In genomic region chr1:202547215-202547614, GRCh38 we compare ENCODE assay signal across 15 cellular contexts.
DNase-seq lines count a peak whose midpoint lies in the region; ATAC-seq, FAIRE-seq and TF ChIP-seq lines count a peak whose summit lies in the region.
"Had no signal": no experiment of that assay in that cellular context is flagged by ENCODE, and none has a peak within 500 bp of the region (broad histone marks: within the 10 kb centered on the region; RNA-seq: fewer than 3 reads in every experiment).

No MANE protein-coding gene starts in this region.

- no TSS peak for BruUV-seq in K562 (replicated peaks; lab: Mats Ljungman, UMichigan)

- H2AK5ac ChIP-seq in neuronal stem cell (ENCODE audit: low read depth, low read length): no peak overlapping the region

- H2BK15ac ChIP-seq in neuronal stem cell (ENCODE audit: low read length): no peak overlapping the region

- DNase-seq in K562 (ENCODE audit: extremely low read depth in 1 of 4, low spot score in 3 of 4): no peak
- DNase-seq in small intestine: peak; percentile 37
- no peak for DNase-seq in neuronal stem cell (ENCODE audit: low spot score)
- no peak for DNase-seq in CD4-positive, alpha-beta memory T cell
- DNase-seq in A172 (ENCODE audit: low spot score): no peak
- DNase-seq: activated CD4-positive, alpha-beta T cell treated with anti-CD3 and anti-CD28 coated beads, Interleukin-2, amount 50 U/mL, for 48 hours; activated naive CD8-positive, alpha-beta T cell treated with anti-CD3 and anti-CD28 coated beads, Interleukin-2, amount 50 U/mL, for 24 hours; activated T-cell treated with anti-CD3 and anti-CD28 coated beads, Interleukin-2, amount 50 U/mL, for 48 hours; effector CD4-positive, alpha-beta T cell; left lung; naive B cell; NCI-H1417 treated with DMSO at 0.1 percent for 48 hours; T-cell had no signal

- no peaks in the 10 kb centered on the region for H3K27me3 Mint-ChIP-seq in CD4-positive, alpha-beta memory T cell
- H3K27me3 Mint-ChIP-seq: activated naive CD8-positive, alpha-beta T cell treated with anti-CD3 and anti-CD28 coated beads, Interleukin-2, amount 50 U/mL, for 24 hours; naive B cell; T-cell had no signal

- H4K91ac ChIP-seq in neuronal stem cell (ENCODE audit: low read depth, low read length, poor library complexity): no peak overlapping the region

- H3K79me2 ChIP-seq in K562 (ENCODE audit: control insufficient read depth, insufficient read depth, low read length): no peaks in the 10 kb centered on the region

- no peak overlapping the region for H2BK12ac ChIP-seq in neuronal stem cell (ENCODE audit: low read length)

- no peak overlapping the region for H3K14ac ChIP-seq in neuronal stem cell (ENCODE audit: low read length)

- POLR2A ChIA-PET in K562 (lab: Yijun Ruan, JAX): interaction anchor here (0.6 to 1.0 kb wide), 2 partner anchors 13 to 733 kb away, joined by 4 to 6 read pairs; no protein-coding TSS in a partner anchor
- POLR2A ChIA-PET in CD4-positive, alpha-beta memory T cell (lab: Charles Lee; ENCODE audit: partially characterized antibody): no interaction called here

- peaks cover 0 to 7% (median 3%) of the 10 kb centered on the region in 4 donors for H3K4me1 Mint-ChIP-seq in CD4-positive, alpha-beta memory T cell

- CTCF ChIA-PET in K562 (lab: Yijun Ruan, JAX; ENCODE audit: low intra/inter-chr PET ratio): no interaction called here
- CTCF ChIA-PET in CD4-positive, alpha-beta memory T cell (lab: Charles Lee; ENCODE audit: partially characterized antibody): no interaction called here

- no peak overlapping the region for H3K27ac Mint-ChIP-seq in CD4-positive, alpha-beta memory T cell
- H3K27ac Mint-ChIP-seq: activated naive CD8-positive, alpha-beta T cell treated with anti-CD3 and anti-CD28 coated beads, Interleukin-2, amount 50 U/mL, for 24 hours; T-cell had no signal

- H3K4ac ChIP-seq in neuronal stem cell (ENCODE audit: low read length): no peak overlapping the region

- in situ Hi-C loops in K562 (cut with MboI): no loop called here

- no peaks in the 10 kb centered on the region for H4K20me1 ChIP-seq in K562 (replicated peaks; ENCODE audit: control insufficient read depth, insufficient read depth, low read length)

- no peak for TF ChIP-seq EP300 in K562 (IDR thresholded peaks at IDR 0.05; ENCODE audit: low read length)

- no peak overlapping the region for H3K4me3 Mint-ChIP-seq in CD4-positive, alpha-beta memory T cell
- H3K4me3 Mint-ChIP-seq: naive B cell, T-cell had no signal

- no peak overlapping the region for H3K18ac ChIP-seq in neuronal stem cell (ENCODE audit: low read length)

- H2BK120ac ChIP-seq in neuronal stem cell (ENCODE audit: low read depth, low read length): no peak overlapping the region

- no peak overlapping the region for H3K4me2 ChIP-seq in K562 (ENCODE audit: insufficient read depth, low read length)
- H3K4me2 ChIP-seq in neuronal stem cell (ENCODE audit: insufficient read depth, low read length, poor library complexity, severe bottlenecking): no peak overlapping the region

- H3K9ac ChIP-seq in K562 (ENCODE audit: insufficient read depth in 1 of 2, low read depth in 2 of 2, low read length in 2 of 2): no peak overlapping the region
- H3K9ac ChIP-seq in neuronal stem cell (ENCODE audit: low read depth, low read length, poor library complexity): no peak overlapping the region

- ATAC-seq in GM18907 (IDR thresholded peaks at IDR 0.05; ENCODE audit: unreplicated experiment) (peak; percentile 54), HG02840 (IDR thresholded peaks at IDR 0.05; ENCODE audit: low FRiP score, unreplicated experiment) (peak; percentile 39), K562 (no peak)
- ATAC-seq: activated naive CD8-positive, alpha-beta T cell treated with anti-CD3 and anti-CD28 coated beads, Interleukin-2, amount 50 U/mL, for 24 hours; T-cell had no signal

- intact Hi-C loops in K562 (cut with micrococcal nuclease): no loop called here
- intact Hi-C loops in CD4-positive, alpha-beta memory T cell (cut with micrococcal nuclease): no loop called here

- H3K36me3 ChIP-seq in K562 (ENCODE audit: control insufficient read depth, insufficient read depth, low read length) (0 out of 3 replicates have a peak, but pooled peaks cover 2% of the 10 kb centered on the region), small intestine (ENCODE audit: control insufficient read depth in 2 of 2, insufficient read depth in 2 of 2, low read length in 2 of 2) (no peaks in the 10 kb centered on the region), neuronal stem cell (replicated peaks in 1 of 2; ENCODE audit: control insufficient read depth in 2 of 2, insufficient read depth in 2 of 2, low read length in 2 of 2) (no peaks in the 10 kb centered on the region)
- no peaks in the 10 kb centered on the region for H3K36me3 ChIP-seq in CD4-positive, alpha-beta memory T cell (ENCODE audit: insufficient read depth, low read length)
- H3K36me3 ChIP-seq: left lung had no signal

- H3K4me1 ChIP-seq in K562 (replicated peaks in 1 of 2; ENCODE audit: control insufficient read depth in 2 of 2, insufficient read depth in 2 of 2, low read length in 2 of 2) (peaks cover 3 to 27% of the 10 kb centered on the region in 2 experiments; a peak in 3 of 5 replicates), small intestine (ENCODE audit: control insufficient read depth in 2 of 2, insufficient read depth in 1 of 2, low read depth in 1 of 2, low read length in 1 of 2) (no peaks in the 10 kb centered on the region), neuronal stem cell (ENCODE audit: control insufficient read depth in 2 of 2, insufficient read depth in 1 of 2, low read depth in 1 of 2, low read length in 2 of 2) (no peaks in the 10 kb centered on the region)
- no peaks in the 10 kb centered on the region for H3K4me1 ChIP-seq in CD4-positive, alpha-beta memory T cell (ENCODE audit: insufficient read depth, low read length)

- H2AFZ ChIP-seq in K562 (ENCODE audit: low read depth, low read length) (no peak overlapping the region), neuronal stem cell (ENCODE audit: low read length) (no peak overlapping the region)

- H3K9me3 Mint-ChIP-seq in CD4-positive, alpha-beta memory T cell: no peaks in the 10 kb centered on the region
- H3K9me3 Mint-ChIP-seq: activated naive CD8-positive, alpha-beta T cell treated with anti-CD3 and anti-CD28 coated beads, Interleukin-2, amount 50 U/mL, for 24 hours; naive B cell; T-cell had no signal

- no peaks in the 10 kb centered on the region for H3K9me1 ChIP-seq in K562 (ENCODE audit: control insufficient read depth, insufficient read depth, low read length)

- no peak for FAIRE-seq in K562 (lab: Jason Lieb, UNC)
- FAIRE-seq in small intestine (lab: Jason Lieb, UNC): peak; percentile 57

- no peak for TF ChIP-seq POLR2A in K562 (conservative IDR thresholded peaks at IDR 0.05)

- H3K9me3 ChIP-seq in K562 (replicated peaks; ENCODE audit: control insufficient read depth, insufficient read depth, low read depth, low read length): no peaks in the 10 kb centered on the region
- H3K9me3 ChIP-seq in small intestine (ENCODE audit: control insufficient read depth, low read depth): no peaks in the 10 kb centered on the region
- no peaks in the 10 kb centered on the region for H3K9me3 ChIP-seq in neuronal stem cell (replicated peaks in 1 of 2; ENCODE audit: control insufficient read depth in 2 of 2, insufficient read depth in 1 of 2, low read depth in 1 of 2, low read length in 2 of 2)
- H3K9me3 ChIP-seq in CD4-positive, alpha-beta memory T cell (ENCODE audit: control insufficient read depth in 1 of 2, low read length in 2 of 2): no peaks in the 10 kb centered on the region
- H3K9me3 ChIP-seq: left lung had no signal

- no peak overlapping the region for H3K4me3 ChIP-seq in K562
- H3K4me3 ChIP-seq in small intestine (ENCODE audit: low read depth in 1 of 2, low read length in 2 of 2): no peak overlapping the region
- no peak overlapping the region for H3K4me3 ChIP-seq in neuronal stem cell (ENCODE audit: low read length in 2 of 2)
- no peak overlapping the region for H3K4me3 ChIP-seq in CD4-positive, alpha-beta memory T cell (ENCODE audit: low read length in 2 of 2)
- H3K4me3 ChIP-seq: left lung had no signal

- no peak overlapping the region for H3K23ac ChIP-seq in neuronal stem cell (ENCODE audit: low read depth, low read length, poor library complexity)

- H3K36me3 Mint-ChIP-seq in CD4-positive, alpha-beta memory T cell: peaks cover 1 to 3% of the 10 kb centered on the region in 2 donors
- H3K36me3 Mint-ChIP-seq: naive B cell, T-cell had no signal

- no peak overlapping the region for H4K8ac ChIP-seq in neuronal stem cell (ENCODE audit: low read depth, low read length)

- H3K79me1 ChIP-seq in neuronal stem cell (ENCODE audit: low read depth, low read length): no peaks in the 10 kb centered on the region

- no peak for TF ChIP-seq CTCF in K562 (IDR thresholded peaks at IDR 0.05 in 2 of 3, conservative IDR thresholded peaks at IDR 0.05 in 1 of 3; ENCODE audit: insufficient read depth in 2 of 3, low read depth in 1 of 3, low read length in 3 of 3)

- no peaks in the 10 kb centered on the region for H3K27me3 ChIP-seq in K562 (ENCODE audit: control insufficient read depth in 2 of 2, insufficient read depth in 2 of 2, low read length in 2 of 2)
- no peaks in the 10 kb centered on the region for H3K27me3 ChIP-seq in small intestine (ENCODE audit: control insufficient read depth in 2 of 2, insufficient read depth in 2 of 2, low read length in 2 of 2)
- H3K27me3 ChIP-seq in neuronal stem cell (ENCODE audit: control insufficient read depth in 3 of 3, insufficient read depth in 3 of 3, low read depth in 1 of 3, low read length in 3 of 3): no peaks in the 10 kb centered on the region
- H3K27me3 ChIP-seq in CD4-positive, alpha-beta memory T cell (ENCODE audit: insufficient read depth, low read length): no peaks in the 10 kb centered on the region
- H3K27me3 ChIP-seq: left lung had no signal

- no peak overlapping the region for H2BK5ac ChIP-seq in neuronal stem cell (ENCODE audit: low read length)

- H3K27ac ChIP-seq in K562 (ENCODE audit: extremely low read depth, low read depth, low read length) (no peak overlapping the region), small intestine (ENCODE audit: low read depth in 1 of 2, low read length in 1 of 2) (no peak overlapping the region), neuronal stem cell (replicated peaks; ENCODE audit: low read length) (no peak overlapping the region)
- no peak overlapping the region for H3K27ac ChIP-seq in CD4-positive, alpha-beta memory T cell (ENCODE audit: low read depth, low read length)
- H3K27ac ChIP-seq: left lung had no signal

- no peak for TF ChIP-seq RAD21 in K562 (CRISPR knock-in tag; conservative IDR thresholded peaks at IDR 0.05 in 1 of 2, IDR thresholded peaks at IDR 0.05 in 1 of 2)

TF ChIP-seq in K562, 482 proteins besides CTCF, POLR2A, EP300 and RAD21 (continues in another document):
- no peak for TF ChIP-seq ZNF586 (CRISPR knock-in tag; conservative IDR thresholded peaks at IDR 0.05)
